ENCODE assay signal across 8 cellular contexts in genomic region chr19:18282021-18282787, GRCh38. TPM values are rescaled to one million over a fixed set of nuclear protein-coding genes. Genes with fewer than 3 reads are reported as not detected.
A peak's percentile ranks its signal among the peaks of the same experiment; 100 is the strongest.
DNase-seq lines count a peak whose midpoint lies in the region; ATAC-seq, FAIRE-seq and TF ChIP-seq lines count a peak whose summit lies in the region.

No MANE protein-coding gene starts in this region.

- no peak for DNase-seq in A549 (ENCODE audit: low read depth in 1 of 2, low spot score in 1 of 2)
- no peak for DNase-seq in GM06990 (ENCODE audit: extremely low read depth, insufficient read length)
- DNase-seq in NCI-H510A treated with DMSO at 0.1 percent for 48 hours (lab: John Stamatoyannopoulos, UW), result peak; percentile 67
- no peak for DNase-seq in astrocyte of the cerebellum (ENCODE audit: low read depth)
- DNase-seq in kidney epithelial cell (ENCODE audit: low read depth), result no peak
- DNase-seq in putamen (ENCODE audit: low spot score), result no peak
- no peak for DNase-seq in HTR-8/SVneo (ENCODE audit: insufficient read length, low spot score)

- peaks cover 7% of the 10 kb centered on the region for H3K36me3 ChIP-seq in GM06990 (ENCODE audit: control insufficient read depth, insufficient read depth, low read length)
- H3K36me3 ChIP-seq in kidney epithelial cell (ENCODE audit: control insufficient read depth, insufficient read depth, low read length), result peaks cover 5% of the 10 kb centered on the region

- no peak for TF ChIP-seq CTCF in A549 (IDR thresholded peaks at IDR 0.05)
- no peak for TF ChIP-seq CTCF in GM06990 (IDR thresholded peaks at IDR 0.05; ENCODE audit: insufficient read depth, low read length, poor library complexity, severe bottlenecking)
- TF ChIP-seq CTCF in astrocyte of the cerebellum (IDR thresholded peaks at IDR 0.05; ENCODE audit: low read depth, low read length, missing control alignments), result no peak
- peak; percentile 14 for TF ChIP-seq CTCF in kidney epithelial cell (IDR thresholded peaks at IDR 0.05; ENCODE audit: insufficient read depth, low read length, poor library complexity, severe bottlenecking)

- WGBS in A549 (ENCODE audit: missing lambda C conversion rate), result 6% methylated on average over 15 of the region's 27 CpGs

- peak overlapping the region; percentile 86 for H3K4me2 ChIP-seq in A549

- H3K27me3 ChIP-seq in GM06990 (replicated peaks; ENCODE audit: control insufficient read depth, insufficient read depth, low read length) (no peaks in the 10 kb centered on the region), kidney epithelial cell (ENCODE audit: control insufficient read depth, insufficient read depth, low read length) (no peaks in the 10 kb centered on the region)

- POLR2A ChIA-PET in A549 (lab: Yijun Ruan, JAX), result interaction anchor here (0.5 to 5.8 kb wide), 33 partner anchors 10 to 173 kb away, joined by 3 to 235 read pairs (median 7); partner anchors contain the start of genes GDF15, LSM4, MPV17L2 and PGPEP1

- TF ChIP-seq POLR2A in A549 (IDR thresholded peaks at IDR 0.05; ENCODE audit: low read length), result peak; percentile 90

- no peak; a peak in 2 of 5 replicates for TF ChIP-seq RAD21 in A549 (conservative IDR thresholded peaks at IDR 0.05 in 1 of 2, IDR thresholded peaks at IDR 0.05 in 1 of 2)

- peaks cover 66% of the 10 kb centered on the region for H3K4me1 Mint-ChIP-seq in stimulated activated memory B cell treated with anti-CD40 and anti-IgM and Interleukin-4, amounts not matched to agents 10 μg/mL and 1 μg/mL and 100 μg/mL, for 72 hours

- no peaks in the 10 kb centered on the region for H3K27me3 Mint-ChIP-seq in stimulated activated memory B cell treated with anti-CD40 and anti-IgM and Interleukin-4, amounts not matched to agents 10 μg/mL and 1 μg/mL and 100 μg/mL, for 72 hours

- peak overlapping the region; percentile 91 for H3K27ac Mint-ChIP-seq in stimulated activated memory B cell treated with anti-CD40 and anti-IgM and Interleukin-4, amounts not matched to agents 10 μg/mL and 1 μg/mL and 100 μg/mL, for 72 hours

- FAIRE-seq in A549 (lab: Jason Lieb, UNC) (no peak), HTR-8/SVneo (lab: Jason Lieb, UNC) (no peak)

- peaks cover 24% of the 10 kb centered on the region for H3K4me1 ChIP-seq in A549

- peaks cover 33% of the 10 kb centered on the region for H3K36me3 Mint-ChIP-seq in stimulated activated memory B cell treated with anti-CD40 and anti-IgM and Interleukin-4, amounts not matched to agents 10 μg/mL and 1 μg/mL and 100 μg/mL, for 72 hours

- H3K4me3 ChIP-seq in A549, result peak overlapping the region; percentile 43
- H3K4me3 ChIP-seq in GM06990 (replicated peaks; ENCODE audit: low read depth, low read length), result peak overlapping the region; percentile 75
- H3K4me3 ChIP-seq in astrocyte of the cerebellum (ENCODE audit: low read depth, low read length), result peak overlapping the region; percentile 45
- H3K4me3 ChIP-seq in kidney epithelial cell (ENCODE audit: low read depth, low read length), result peak overlapping the region; percentile 43

- H3K9me3 Mint-ChIP-seq in stimulated activated memory B cell treated with anti-CD40 and anti-IgM and Interleukin-4, amounts not matched to agents 10 μg/mL and 1 μg/mL and 100 μg/mL, for 72 hours, result no peaks in the 10 kb centered on the region

- H3K4me3 Mint-ChIP-seq in stimulated activated memory B cell treated with anti-CD40 and anti-IgM and Interleukin-4, amounts not matched to agents 10 μg/mL and 1 μg/mL and 100 μg/mL, for 72 hours, result peak overlapping the region; percentile 87

- CTCF ChIA-PET in A549 (lab: Yijun Ruan, JAX), result interaction anchor here (1.0 to 10.2 kb wide), 7 partner anchors 10 to 92 kb away, joined by 3 to 158 read pairs (median 4); partner anchors contain the start of gene LSM4

- ATAC-seq in A549, result peak; percentile 59 to 74
- ATAC-seq in stimulated activated memory B cell treated with anti-CD40 and anti-IgM and Interleukin-4, amounts not matched to agents 10 μg/mL and 1 μg/mL and 100 μg/mL, for 72 hours, result no peak

- in situ Hi-C loops in astrocyte of the cerebellum (cut with HindIII; ENCODE audit: low sequenced_read_pairs), result no loop called here

- TF ChIP-seq EP300 in A549 (IDR thresholded peaks at IDR 0.05), result peak in 1 of 2 experiments; percentile 46; a peak in 1 of 5 replicates

- no peaks in the 10 kb centered on the region for H3K9me3 ChIP-seq in A549

- peak overlapping the region; percentile 96 to 97 for H3K27ac ChIP-seq in A549

TF ChIP-seq in A549, 52 proteins besides CTCF, POLR2A, EP300 and RAD21 (continues in another document):
- TF ChIP-seq PBX3 (IDR thresholded peaks at IDR 0.05), result 0 out of 2 replicates have a peak, but pooled peaks have one; percentile 23
- no peak for TF ChIP-seq HES2 (IDR thresholded peaks at IDR 0.05)
- no peak for TF ChIP-seq FOXS1 (CRISPR knock-in tag; IDR thresholded peaks at IDR 0.05)
- no peak for TF ChIP-seq EHMT2 (IDR thresholded peaks at IDR 0.05; ENCODE audit: low read depth)
- no peak for TF ChIP-seq BHLHE40 (IDR thresholded peaks at IDR 0.05; ENCODE audit: low read depth, low read length)
- TF ChIP-seq POLR2AphosphoS2 (conservative IDR thresholded peaks at IDR 0.05; ENCODE audit: low read length), result no peak
- no peak for TF ChIP-seq NPAS2 (CRISPR knock-in tag; IDR thresholded peaks at IDR 0.05; ENCODE audit: borderline replicate concordance)
- no peak for TF ChIP-seq CHD4 (IDR thresholded peaks at IDR 0.05; ENCODE audit: borderline replicate concordance)
- peak; percentile 4; the same call in 1 of the 3 replicates for TF ChIP-seq BCL3 (IDR thresholded peaks at IDR 0.05)
- no peak for TF ChIP-seq RFX5 (IDR thresholded peaks at IDR 0.05)
- peak; percentile 57 for TF ChIP-seq TFCP2L1 (CRISPR knock-in tag; IDR thresholded peaks at IDR 0.05)
- TF ChIP-seq FOSL2 (IDR thresholded peaks at IDR 0.05), result no peak
- no peak for TF ChIP-seq FOSL2 (CRISPR knock-in tag; IDR thresholded peaks at IDR 0.05)

RNA-seq across cellular contexts. Expression of gene JUND, which starts 0.8 kb away (rescaled TPM):
- 52.9 and 68.9 TPM in 2 replicates for polyA plus RNA-seq in A549 (2011; rRNA removed)
- 96.0 and 202 TPM in 2 replicates for polyA plus RNA-seq in A549 (2012; cell fraction: cytosol; rRNA removed)
- polyA plus RNA-seq in A549 (2012; cell fraction: nucleus; rRNA removed), result 69.5 and 147 TPM in 2 replicates
- 52.6 to 70.4 TPM (median 65.1 TPM) in 3 replicates for polyA plus RNA-seq in A549 (2017; fragmentation: RNase III; extraction: RNeasy Plus Mini Kit Qiagen cat#74134 plus additional on column Dnase treatment)
- 23.0 and 35.5 TPM in 2 replicates for polyA minus RNA-seq in A549 (2011; rRNA and poly(A)+ RNA removed)
- total RNA-seq in kidney epithelial cell, result 253 and 262 TPM in 2 replicates

RNA-seq across cellular contexts. Expression of gene IQCN, which starts 8.0 kb away (rescaled TPM):
- polyA plus RNA-seq in A549 (2011; rRNA removed) (0.34 and 0.63 TPM in 2 replicates), A549 (2017; fragmentation: RNase III; extraction: RNeasy Plus Mini Kit Qiagen cat#74134 plus additional on column Dnase treatment) (0.49 to 0.64 TPM (median 0.50 TPM) in 3 replicates)
- polyA plus RNA-seq in A549 (2012; cell fraction: cytosol; rRNA removed), result 0.17 and 0.21 TPM in 2 replicates
- 2.2 and 2.4 TPM in 2 replicates for polyA plus RNA-seq in A549 (2012; cell fraction: nucleus; rRNA removed)
- 1.5 and 2.2 TPM in 2 replicates for polyA minus RNA-seq in A549 (2011; rRNA and poly(A)+ RNA removed)
- 0.13 and 0.21 TPM in 2 replicates for total RNA-seq in kidney epithelial cell

RNA-seq across cellular contexts. Expression of gene LSM4, which starts 40.7 kb away (rescaled TPM):
- polyA plus RNA-seq in A549 (2011; rRNA removed) (106 and 154 TPM in 2 replicates), A549 (2017; fragmentation: RNase III; extraction: RNeasy Plus Mini Kit Qiagen cat#74134 plus additional on column Dnase treatment) (169 to 180 TPM (median 171 TPM) in 3 replicates)
- 311 and 362 TPM in 2 replicates for polyA plus RNA-seq in A549 (2012; cell fraction: cytosol; rRNA removed)
- 158 and 166 TPM in 2 replicates for polyA plus RNA-seq in A549 (2012; cell fraction: nucleus; rRNA removed)
- polyA minus RNA-seq in A549 (2011; rRNA and poly(A)+ RNA removed), result 51.2 and 54.0 TPM in 2 replicates
- total RNA-seq in kidney epithelial cell, result 333 and 367 TPM in 2 replicates

RNA-seq across cellular contexts. Expression of gene PDE4C, which starts 56.0 kb away (rescaled TPM):
- polyA plus RNA-seq in A549 (2011; rRNA removed) (0.25 and 0.54 TPM in 2 replicates), A549 (2017; fragmentation: RNase III; extraction: RNeasy Plus Mini Kit Qiagen cat#74134 plus additional on column Dnase treatment) (0.34 to 0.65 TPM (median 0.55 TPM) in 3 replicates)
- polyA plus RNA-seq in A549 (2012; cell fraction: cytosol; rRNA removed), result 0.33 and 0.53 TPM in 2 replicates
- polyA plus RNA-seq in A549 (2012; cell fraction: nucleus; rRNA removed), result 2.6 and 3.3 TPM in 2 replicates
- polyA minus RNA-seq in A549 (2011; rRNA and poly(A)+ RNA removed), result 0.21 TPM in 1 of 2 replicates, not detected in the other
- 0.34 and 0.42 TPM in 2 replicates for total RNA-seq in kidney epithelial cell

RNA-seq across cellular contexts. Expression of gene PGPEP1, which starts 58.2 kb away (rescaled TPM):
- 7.1 and 8.6 TPM in 2 replicates for polyA plus RNA-seq in A549 (2011; rRNA removed)
- 2.4 and 3.9 TPM in 2 replicates for polyA plus RNA-seq in A549 (2012; cell fraction: cytosol; rRNA removed)
- 2.9 and 3.5 TPM in 2 replicates for polyA plus RNA-seq in A549 (2012; cell fraction: nucleus; rRNA removed)
- 4.5 to 5.9 TPM (median 5.3 TPM) in 3 replicates for polyA plus RNA-seq in A549 (2017; fragmentation: RNase III; extraction: RNeasy Plus Mini Kit Qiagen cat#74134 plus additional on column Dnase treatment)
- polyA minus RNA-seq in A549 (2011; rRNA and poly(A)+ RNA removed), result 23.2 and 30.1 TPM in 2 replicates
- 28.8 and 34.4 TPM in 2 replicates for total RNA-seq in kidney epithelial cell
